Comparison of ENCODE assay signal across 8 cellular contexts in genomic region chr16:66552288-66553143, GRCh38. TPM values are rescaled to one million over a fixed set of nuclear protein-coding genes. Genes with fewer than 3 reads are reported as not detected.
A peak's percentile ranks its signal among the peaks of the same experiment; 100 is the strongest.
DNase-seq lines count a peak whose midpoint lies in the region; TF ChIP-seq lines count a peak whose summit lies in the region.

Gene CKLF, plus strand, starts transcription at chr16:66552576. Its CDS starts 140 bp downstream, at chr16:66552716.

- no peak within 1 kb of the TSS for H2AFZ ChIP-seq in H9 (ENCODE audit: low read length)
- H2AFZ ChIP-seq in neural cell (ENCODE audit: low read depth, low read length) = peak within 1 kb of the TSS; percentile 54

- no peak within 1 kb of the TSS for H2BK120ac ChIP-seq in H9 (ENCODE audit: low read depth, low read length, poor library complexity, severe bottlenecking)

- H3K27ac Mint-ChIP-seq in H9 = peak within 1 kb of the TSS in 1 of 3 experiments; percentile 22; a peak in 1 of 7 replicates
- H3K27ac Mint-ChIP-seq in stimulated activated naive CD8-positive, alpha-beta T cell treated with anti-CD3 and anti-CD28 coated beads, Interleukin-15, Interleukin-2, amounts not matched to agents 100 ng/mL and 50 ng/mL, for 24 hours = peak within 1 kb of the TSS; percentile 95

- peaks cover 2 to 11% (median 4%) of the 10 kb centered on the region in 3 experiments; a peak in 5 of 7 replicates for H3K36me3 Mint-ChIP-seq in H9 (ENCODE audit: insufficient read depth in 1 of 3, low read depth in 3 of 3)
- peaks cover 41% of the 10 kb centered on the region for H3K36me3 Mint-ChIP-seq in stimulated activated naive CD8-positive, alpha-beta T cell treated with anti-CD3 and anti-CD28 coated beads, Interleukin-15, Interleukin-2, amounts not matched to agents 100 ng/mL and 50 ng/mL, for 24 hours (ENCODE audit: low read depth)

- peaks cover 12% of the 10 kb centered on the region for H3K23me2 ChIP-seq in H9 (ENCODE audit: insufficient read length, low read depth, low read length, poor library complexity, severe bottlenecking)

- no peaks in the 10 kb centered on the region; the same call in 1 of the 2 replicates for H3K36me3 ChIP-seq in MG63
- no peaks in the 10 kb centered on the region for H3K36me3 ChIP-seq in neural cell (ENCODE audit: insufficient read depth, low read length)

- no peak within 1 kb of the TSS for H2AK5ac ChIP-seq in H9 (ENCODE audit: insufficient read length, low read length)

- H3K79me2 ChIP-seq in H9 (ENCODE audit: insufficient read depth, low read length) (no peaks in the 10 kb centered on the region), neural cell (replicated peaks; ENCODE audit: insufficient read depth, low read length) (no peaks in the 10 kb centered on the region)

- H3K4me3 ChIP-seq in MG63 = peak within 1 kb of the TSS; percentile 67
- H3K4me3 ChIP-seq in neural cell (ENCODE audit: low read length) = peak within 1 kb of the TSS; percentile 71

- H3K27ac ChIP-seq in H9 (ENCODE audit: insufficient read length, low read depth, low read length) = no peak within 1 kb of the TSS
- H3K27ac ChIP-seq in neural cell (ENCODE audit: low read length) = peak within 1 kb of the TSS; percentile 72

- H2BK12ac ChIP-seq in H9 (ENCODE audit: insufficient read length, low read depth, low read length) = no peak within 1 kb of the TSS

- no peaks in the 10 kb centered on the region for H3K9me3 ChIP-seq in H9 (ENCODE audit: control insufficient read depth, low read depth, low read length)
- H3K9me3 ChIP-seq in MG63 = no peaks in the 10 kb centered on the region
- no peaks in the 10 kb centered on the region for H3K9me3 ChIP-seq in neural cell (ENCODE audit: low read length)

- peaks cover 13 to 19% of the 10 kb centered on the region in 2 experiments for H3K4me1 Mint-ChIP-seq in H9
- H3K4me1 Mint-ChIP-seq in stimulated activated naive CD8-positive, alpha-beta T cell treated with anti-CD3 and anti-CD28 coated beads, Interleukin-15, Interleukin-2, amounts not matched to agents 100 ng/mL and 50 ng/mL, for 24 hours (ENCODE audit: low read depth) = peaks cover 84% of the 10 kb centered on the region

- TF ChIP-seq CTCF in H9 (conservative IDR thresholded peaks at IDR 0.05) = no peak
- no peak for TF ChIP-seq CTCF in neural cell (IDR thresholded peaks at IDR 0.05; ENCODE audit: poor library complexity, severe bottlenecking)

- no peak for TF ChIP-seq EP300 in neural cell (conservative IDR thresholded peaks at IDR 0.05; ENCODE audit: poor library complexity, severe bottlenecking)

- no peaks in the 10 kb centered on the region for H3K4me1 ChIP-seq in H9 (ENCODE audit: insufficient read depth, low read length)

- H3K79me1 ChIP-seq in H9 (ENCODE audit: insufficient read depth, low read depth, low read length, poor library complexity, severe bottlenecking) = no peaks in the 10 kb centered on the region

- H3K27me3 Mint-ChIP-seq in H9 (ENCODE audit: low read depth) = peaks cover 19% of the 10 kb centered on the region
- H3K27me3 Mint-ChIP-seq in stimulated activated naive CD8-positive, alpha-beta T cell treated with anti-CD3 and anti-CD28 coated beads, Interleukin-15, Interleukin-2, amounts not matched to agents 100 ng/mL and 50 ng/mL, for 24 hours = no peaks in the 10 kb centered on the region

- no peak within 1 kb of the TSS for H3K4ac ChIP-seq in H9 (ENCODE audit: low read depth, low read length)

- no peak within 1 kb of the TSS for H4K5ac ChIP-seq in H9 (ENCODE audit: insufficient read length, low read depth, low read length)

- peak within 1 kb of the TSS; percentile 69 for H3K4me2 ChIP-seq in H9 (ENCODE audit: insufficient read depth, insufficient read length, low read length)
- H3K4me2 ChIP-seq in neural cell (ENCODE audit: low read length) = peak within 1 kb of the TSS; percentile 56

- H2BK5ac ChIP-seq in H9 (ENCODE audit: insufficient read length, low read length) = no peak within 1 kb of the TSS

- peak within 1 kb of the TSS; percentile 96 for H3K18ac ChIP-seq in H9 (ENCODE audit: insufficient read length, low read depth, low read length)

- no peak within 1 kb of the TSS for H4K91ac ChIP-seq in H9 (ENCODE audit: insufficient read length, low read depth, low read length)

- H4K20me1 ChIP-seq in H9 (ENCODE audit: control insufficient read depth, insufficient read depth, insufficient read length) = no peaks in the 10 kb centered on the region
- no peaks in the 10 kb centered on the region for H4K20me1 ChIP-seq in neural cell (ENCODE audit: insufficient read depth)

- H2BK15ac ChIP-seq in H9 (ENCODE audit: low read depth, low read length) = no peak within 1 kb of the TSS

- H4K8ac ChIP-seq in H9 (replicated peaks; ENCODE audit: insufficient read length, low read depth, low read length) = peak within 1 kb of the TSS; percentile 52

- peak within 1 kb of the TSS; percentile 95 for H3K14ac ChIP-seq in H9 (ENCODE audit: insufficient read depth, low read length)

- no peaks in the 10 kb centered on the region for H3K9me2 ChIP-seq in neural cell (ENCODE audit: insufficient read depth, low read length)

- H2BK20ac ChIP-seq in H9 (ENCODE audit: low read depth, low read length, poor library complexity, severe bottlenecking) = no peak within 1 kb of the TSS

- peak within 1 kb of the TSS; percentile 66 to 70 for H3K4me3 Mint-ChIP-seq in H9
- H3K4me3 Mint-ChIP-seq in stimulated activated naive CD8-positive, alpha-beta T cell treated with anti-CD3 and anti-CD28 coated beads, Interleukin-15, Interleukin-2, amounts not matched to agents 100 ng/mL and 50 ng/mL, for 24 hours = peak within 1 kb of the TSS; percentile 92

- H3K23ac ChIP-seq in H9 (ENCODE audit: insufficient read length, low read depth, low read length) = no peak within 1 kb of the TSS

- H3K9me3 Mint-ChIP-seq in H9 = peaks cover 3 to 5% of the 10 kb centered on the region in 2 experiments; a peak in 2 of 5 replicates
- no peaks in the 10 kb centered on the region for H3K9me3 Mint-ChIP-seq in stimulated activated naive CD8-positive, alpha-beta T cell treated with anti-CD3 and anti-CD28 coated beads, Interleukin-15, Interleukin-2, amounts not matched to agents 100 ng/mL and 50 ng/mL, for 24 hours

- H3K27me3 ChIP-seq in H9 (ENCODE audit: insufficient read depth, low read length) (no peaks in the 10 kb centered on the region; the same call in 1 of the 2 replicates), MG63 (no peaks in the 10 kb centered on the region), neural cell (ENCODE audit: insufficient read depth, low read depth, low read length) (no peaks in the 10 kb centered on the region)

- peak; percentile 87 for DNase-seq in EL
- peak; percentile 89 for DNase-seq in H9
- DNase-seq in MG63 = peak; percentile 78
- DNase-seq in SIG-M5 (lab: John Stamatoyannopoulos, UW) = peak; percentile 12
- peak; percentile 97 for DNase-seq in activated effector memory CD4-positive, alpha-beta T cell treated with anti-CD3 and anti-CD28 coated beads, Interleukin-2, amount 50 U/mL, for 16 hours
- peak; percentile 76 for DNase-seq in fibroblast of the conjunctiva (ENCODE audit: low read depth)

- H3K56ac ChIP-seq in H9 (ENCODE audit: insufficient read length, low read depth, low read length) = no peak within 1 kb of the TSS

- WGBS in H9 (ENCODE audit: extremely low coverage, insufficient read length, low lambda C conversion rate) = no CpG with 5 or more reads among the region's 63 CpGs

- H3K9ac ChIP-seq in H9 (ENCODE audit: extremely low read depth, insufficient read length, low read length) (peak within 1 kb of the TSS; percentile 59), neural cell (ENCODE audit: low read length) (peak within 1 kb of the TSS; percentile 71)

- no peak within 1 kb of the TSS for H3T11ph ChIP-seq in H9 (ENCODE audit: low read length)

- H3F3A ChIP-seq in neural cell (ENCODE audit: insufficient read depth, low read length, poor library complexity, severe bottlenecking) = no peaks in the 10 kb centered on the region

- TF ChIP-seq RAD21 in neural cell (conservative IDR thresholded peaks at IDR 0.05) = peak; percentile 11

TF ChIP-seq in neural cell, 6 proteins besides CTCF, POLR2A, EP300 and RAD21:
- no peak for TF ChIP-seq MXI1 (conservative IDR thresholded peaks at IDR 0.05; ENCODE audit: poor library complexity, severe bottlenecking)
- TF ChIP-seq EZH2 (IDR thresholded peaks at IDR 0.05; ENCODE audit: borderline replicate concordance, insufficient read depth, low read length, poor library complexity, severe bottlenecking) = no peak
- TF ChIP-seq REST (IDR thresholded peaks at IDR 0.05; ENCODE audit: borderline replicate concordance) = peak; percentile 64
- TF ChIP-seq SMC3 (conservative IDR thresholded peaks at IDR 0.05; ENCODE audit: poor library complexity) = peak; percentile 24
- no peak for TF ChIP-seq TAF1 (IDR thresholded peaks at IDR 0.05; ENCODE audit: low read depth)
- TF ChIP-seq POLR2AphosphoS5 (IDR thresholded peaks at IDR 0.05) = peak; percentile 88

RNA-seq across cellular contexts. Expression of gene CKLF, which starts in this region (rescaled TPM):
- 23.1 and 25.9 TPM in 2 replicates for total RNA-seq in H9 (2021)
- total RNA-seq in MG63 (2014; rRNA removed; shearing (Covaris generic); ENCODE audit: low replicate concordance) = 37.2 and 46.1 TPM in 2 replicates
- polyA plus RNA-seq in neural cell = 15.2 and 40.8 TPM in 2 replicates
- 24.8 and 32.9 TPM in 2 replicates for polyA minus RNA-seq in neural cell

Comparison
In these comparisons a context has a peak if more than half of its experiments do, and no peak if none do; other contexts are left out.
1. DNase-seq: peak in every context shown above with its lines; median percentile 97 in activated effector memory CD4-positive, alpha-beta T cell treated with anti-CD3 and anti-CD28 coated beads, Interleukin-2, amount 50 U/mL, for 16 hours; 89 in H9; 87 in EL; 78 in MG63; 76 in fibroblast of the conjunctiva; 12 in SIG-M5.